Comparison of ENCODE assay signal across 18 cellular contexts in genomic region chr12:51321882-51322281, GRCh38. TPM values are rescaled to one million over a fixed set of nuclear protein-coding genes. Genes with fewer than 3 reads are reported as not detected.
DNase-seq lines count a peak whose midpoint lies in the region; ATAC-seq and TF ChIP-seq lines count a peak whose summit lies in the region.
"Had no signal": no experiment of that assay in that cellular context is flagged by ENCODE, and none has a peak within 500 bp of the region (broad histone marks: within the 10 kb centered on the region; RNA-seq: fewer than 3 reads in every experiment).

No MANE protein-coding gene starts in this region.

- peak overlapping the region; percentile 79 for H3K27ac Mint-ChIP-seq in activated CD4-positive, alpha-beta T cell treated with anti-CD3 and anti-CD28 coated beads for 36 hours
- peak overlapping the region; percentile 91 for H3K27ac Mint-ChIP-seq in progenitor cell of endocrine pancreas

- peaks cover 67% of the 10 kb centered on the region for H3K4me1 ChIP-seq in effector memory CD4-positive, alpha-beta T cell (ENCODE audit: control insufficient read depth, insufficient read depth, low read length, poor library complexity, severe bottlenecking)
- H3K4me1 ChIP-seq: ascending aorta had no signal

- H3K4me1 Mint-ChIP-seq in activated CD4-positive, alpha-beta T cell treated with anti-CD3 and anti-CD28 coated beads for 36 hours = peaks cover 77% of the 10 kb centered on the region
- H3K4me1 Mint-ChIP-seq in progenitor cell of endocrine pancreas (ENCODE audit: low read depth) = peaks cover 25% of the 10 kb centered on the region

- H3K27me3 ChIP-seq in effector memory CD4-positive, alpha-beta T cell (replicated peaks; ENCODE audit: control insufficient read depth, insufficient read depth, low read length, poor library complexity, severe bottlenecking) = no peaks in the 10 kb centered on the region
- H3K27me3 ChIP-seq: ascending aorta, vagina had no signal

- POLR2A ChIA-PET in activated CD4-positive, alpha-beta T cell treated with anti-CD3 and anti-CD28 coated beads for 36 hours (lab: Charles Lee) = interaction anchor here (0.6 kb wide), 1 partner anchor 28 kb away, joined by 3 read pairs; no protein-coding TSS in a partner anchor

- peak overlapping the region; percentile 87 for H3K4me3 Mint-ChIP-seq in activated CD4-positive, alpha-beta T cell treated with anti-CD3 and anti-CD28 coated beads for 36 hours
- no peak overlapping the region for H3K4me3 Mint-ChIP-seq in progenitor cell of endocrine pancreas (ENCODE audit: low read depth)

- peak overlapping the region; percentile 94 for H3K27ac ChIP-seq in effector memory CD4-positive, alpha-beta T cell (ENCODE audit: insufficient read depth, low read length, poor library complexity, severe bottlenecking)
- H3K27ac ChIP-seq: ascending aorta, vagina had no signal

- H3K27me3 Mint-ChIP-seq in activated CD4-positive, alpha-beta T cell treated with anti-CD3 and anti-CD28 coated beads for 36 hours = no peaks in the 10 kb centered on the region
- no peaks in the 10 kb centered on the region for H3K27me3 Mint-ChIP-seq in progenitor cell of endocrine pancreas

- CTCF ChIA-PET in activated CD4-positive, alpha-beta T cell treated with anti-CD3 and anti-CD28 coated beads for 36 hours (lab: Charles Lee) = interaction anchor here (0.6 to 4.5 kb wide), 9 partner anchors 8 to 250 kb away, joined by 3 to 22 read pairs (median 5); partner anchors contain the start of genes POU6F1 and SMAGP

- TF ChIP-seq CTCF in NB4 (IDR thresholded peaks at IDR 0.05; ENCODE audit: low read depth, low read length) (no peak), progenitor cell of endocrine pancreas (IDR thresholded peaks at IDR 0.05; ENCODE audit: unreplicated experiment) (no peak)

- peaks cover 39% of the 10 kb centered on the region for H3K36me3 Mint-ChIP-seq in activated CD4-positive, alpha-beta T cell treated with anti-CD3 and anti-CD28 coated beads for 36 hours (ENCODE audit: low read depth)
- H3K36me3 Mint-ChIP-seq in progenitor cell of endocrine pancreas (ENCODE audit: insufficient read depth) = no peaks in the 10 kb centered on the region

- no peak for ATAC-seq in activated CD4-positive, alpha-beta T cell treated with anti-CD3 and anti-CD28 coated beads for 36 hours
- ATAC-seq in GM18505 (IDR thresholded peaks at IDR 0.05; ENCODE audit: unreplicated experiment) = no peak
- ATAC-seq: A549 had no signal

- H3K9me3 Mint-ChIP-seq in activated CD4-positive, alpha-beta T cell treated with anti-CD3 and anti-CD28 coated beads for 36 hours (ENCODE audit: low read depth) = no peaks in the 10 kb centered on the region
- no peaks in the 10 kb centered on the region for H3K9me3 Mint-ChIP-seq in progenitor cell of endocrine pancreas (ENCODE audit: low read depth)

- intact Hi-C loops in activated CD4-positive, alpha-beta T cell treated with anti-CD3 and anti-CD28 coated beads for 36 hours (cut with DNase I, micrococcal nuclease) = loop anchor here (2.0 to 5.0 kb wide), 5 partner anchors 55 to 239 kb away; partner anchors contain the start of genes CSRNP2 (in 1 of the 2), DAZAP2 (in 1 of the 2), POU6F1 (in 1 of the 2) and TFCP2 (in 1 of the 2)

- no peaks in the 10 kb centered on the region for H3K36me3 ChIP-seq in effector memory CD4-positive, alpha-beta T cell (ENCODE audit: control insufficient read depth, insufficient read depth, low read length)
- H3K36me3 ChIP-seq: ascending aorta, vagina had no signal

- no peak for TF ChIP-seq POLR2A in NB4 (IDR thresholded peaks at IDR 0.05; ENCODE audit: extremely low read depth, insufficient read length)
- TF ChIP-seq POLR2A in GM18505 (IDR thresholded peaks at IDR 0.05; ENCODE audit: borderline replicate concordance, extremely low read depth, insufficient read depth, insufficient read length) = no peak

- no peaks in the 10 kb centered on the region for H3K9me3 ChIP-seq in effector memory CD4-positive, alpha-beta T cell (ENCODE audit: control insufficient read depth, low read length)
- H3K9me3 ChIP-seq: A549, ascending aorta, SK-N-SH, vagina had no signal

- no peak for DNase-seq in activated CD4-positive, alpha-beta T cell treated with anti-CD3 and anti-CD28 coated beads for 36 hours
- DNase-seq in activated CD4-positive, alpha-beta T cell treated with anti-CD3 and anti-CD28 coated beads for 4 hours = no peak
- DNase-seq in NB4 (ENCODE audit: low read depth) = no peak
- DNase-seq in effector memory CD4-positive, alpha-beta T cell = no peak
- no peak for DNase-seq in progenitor cell of endocrine pancreas (ENCODE audit: low spot score, unreplicated experiment)
- DNase-seq in kidney tubule cell (ENCODE audit: low spot score) = no peak
- DNase-seq in NK-92 (lab: John Stamatoyannopoulos, UW; ENCODE audit: unreplicated experiment) = no peak
- DNase-seq: DMS53, H7, NCI-H1694 treated with DMSO at 0.1 percent for 48 hours, NCI-H774, SK-N-SH, small intestine had no signal

- H3K4me3 ChIP-seq in NB4 (ENCODE audit: low read depth, low read length) = peak overlapping the region; percentile 96
- H3K4me3 ChIP-seq in effector memory CD4-positive, alpha-beta T cell (ENCODE audit: insufficient read depth, low read depth, low read length, poor library complexity, severe bottlenecking) = peak overlapping the region; percentile 68
- H3K4me3 ChIP-seq: A549, ascending aorta, vagina had no signal

RNA-seq across cellular contexts. Expression of gene BIN2, which starts 2.1 kb away (rescaled TPM):
- 10 to 100 TPM; 39.9 to 48.8 TPM for total RNA-seq in activated CD4-positive, alpha-beta T cell treated with anti-CD3 and anti-CD28 coated beads for 36 hours
- not detected in 2 replicates for total RNA-seq in progenitor cell of endocrine pancreas
- total RNA-seq: glomerular endothelial cell had no signal

RNA-seq across cellular contexts. Expression of gene CELA1, which starts 24.6 kb away (rescaled TPM):
- total RNA-seq in activated CD4-positive, alpha-beta T cell treated with anti-CD3 and anti-CD28 coated beads for 36 hours = under 1 TPM in 1 of 2 experiments, not detected in 1; 0.18 TPM
- not detected in 2 replicates for total RNA-seq in progenitor cell of endocrine pancreas
- total RNA-seq: ascending aorta, glomerular endothelial cell, H7, vagina had no signal

RNA-seq across cellular contexts. Expression of gene SMAGP, which starts 51.7 kb away (rescaled TPM):
- total RNA-seq in activated CD4-positive, alpha-beta T cell treated with anti-CD3 and anti-CD28 coated beads for 36 hours = under 1 TPM; 0.69 to 0.86 TPM
- 9.1 and 11.0 TPM in 2 replicates for total RNA-seq in progenitor cell of endocrine pancreas

Comparison
In these comparisons a context has a peak if more than half of its experiments do, and no peak if none do; other contexts are left out.
1. RNA of gene BIN2, which starts 2.1 kb away (total RNA-seq): 39.9 to 48.8 TPM in activated CD4-positive, alpha-beta T cell treated with anti-CD3 and anti-CD28 coated beads for 36 hours; not detected in progenitor cell of endocrine pancreas; every median in the first group is over 10 times any median in the second.